Comparison of ENCODE assay signal across 17 cellular contexts in the genomic region with DNA sequence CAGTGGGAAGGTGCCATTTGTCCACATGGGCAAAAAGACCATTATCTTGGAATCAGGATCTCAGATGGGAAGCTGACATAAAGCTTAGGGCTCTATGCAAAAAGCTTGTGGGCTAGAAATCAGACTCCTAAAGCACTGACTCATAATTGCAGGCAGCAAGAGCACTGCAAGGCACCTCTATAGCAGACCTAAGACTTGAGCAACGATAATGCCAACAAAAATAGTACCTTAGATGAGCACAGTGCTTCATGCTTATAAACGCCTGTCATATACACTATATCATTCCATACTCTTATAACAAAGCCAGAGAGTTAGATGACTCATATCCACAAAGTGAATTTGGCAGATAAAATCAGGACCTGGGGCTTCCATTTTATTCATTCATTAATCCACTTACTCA.
DNase-seq lines count a peak whose midpoint lies in the region; ATAC-seq, FAIRE-seq and TF ChIP-seq lines count a peak whose summit lies in the region.
"Had no signal": no experiment of that assay in that cellular context is flagged by ENCODE, and none has a peak within 500 bp of the region (broad histone marks: within the 10 kb centered on the region; RNA-seq: fewer than 3 reads in every experiment).

No MANE protein-coding gene starts in this region.

- TF ChIP-seq EP300 in H1 (IDR thresholded peaks at IDR 0.05; ENCODE audit: borderline replicate concordance in 1 of 2, low read depth in 2 of 2, low read length in 2 of 2), result no peak

- H2BK5ac ChIP-seq in H1 (ENCODE audit: low read depth, low read length) (no peak overlapping the region), mesendoderm (ENCODE audit: low read length) (no peak overlapping the region)

- no peaks in the 10 kb centered on the region for H3K9me3 ChIP-seq in PC-3 (ENCODE audit: low read length)
- H3K9me3 ChIP-seq in H1 (ENCODE audit: insufficient read depth in 2 of 2, low read depth in 1 of 2, low read length in 1 of 2), result 0 out of 4 replicates have a peak, but pooled peaks cover 0 to under 1% of the 10 kb centered on the region in 2 experiments
- H3K9me3 ChIP-seq in Karpas-422 (ENCODE audit: low read length), result peaks cover 2% of the 10 kb centered on the region; the same call in 1 of the 2 replicates

- no peaks in the 10 kb centered on the region for H3K9me2 ChIP-seq in PC-3 (replicated peaks; ENCODE audit: low read length)
- no peaks in the 10 kb centered on the region for H3K9me2 ChIP-seq in Karpas-422 (replicated peaks; ENCODE audit: insufficient read depth, low read length)

- H3K27ac ChIP-seq in PC-3 (ENCODE audit: low read length) (no peak overlapping the region), H1 (ENCODE audit: low read depth, low read length) (no peak overlapping the region), mesendoderm (ENCODE audit: low read depth, low read length) (no peak overlapping the region), Karpas-422 (ENCODE audit: low read length) (no peak overlapping the region)

- H3K79me1 ChIP-seq in H1 (ENCODE audit: low read depth, low read length) (no peaks in the 10 kb centered on the region), mesendoderm (ENCODE audit: low read length) (no peaks in the 10 kb centered on the region)

- H2BK20ac ChIP-seq in H1 (ENCODE audit: low read length), result no peak overlapping the region

- H4K91ac ChIP-seq in H1 (replicated peaks; ENCODE audit: insufficient read length, low read length), result no peak overlapping the region

- peak; percentile 52 for DNase-seq in HCEC 1CT
- DNase-seq in PC-3, result peak; percentile 41
- DNase-seq in H1 (ENCODE audit: low read depth in 1 of 2, low spot score in 2 of 2), result no peak
- peak; percentile 7 for DNase-seq in mesendoderm
- no peak for DNase-seq in Karpas-422
- DNase-seq: activated CD4-positive, alpha-beta T cell treated with anti-CD3 and anti-CD28 coated beads for 36 hours; activated gamma-delta T cell; effector memory CD8-positive, alpha-beta T cell; hippocampal formation; natural killer cell; NCI-H1436 treated with DMSO at 0.1 percent for 48 hours; NCI-H2227 treated with DMSO at 0.1 percent for 48 hours; RPMI8226; stimulated activated naive CD8-positive, alpha-beta T cell treated with anti-CD3 and anti-CD28 coated beads, Interleukin-15, amount 100 ng/mL, for 72 hours had no signal

- H2BK15ac ChIP-seq in H1 (ENCODE audit: low read length) (no peak overlapping the region), mesendoderm (replicated peaks; ENCODE audit: low read depth) (no peak overlapping the region)

- no peaks in the 10 kb centered on the region for H3F3A ChIP-seq in PC-3 (ENCODE audit: low read length, unreplicated experiment)

- H3K23ac ChIP-seq in H1 (ENCODE audit: insufficient read length), result no peak overlapping the region
- no peak overlapping the region for H3K23ac ChIP-seq in mesendoderm (ENCODE audit: low read length)

- H4K8ac ChIP-seq in H1 (ENCODE audit: extremely low read depth, insufficient read depth, low read length), result no peak overlapping the region
- no peak overlapping the region for H4K8ac ChIP-seq in mesendoderm (ENCODE audit: low read depth, low read length)

- H3K4me2 ChIP-seq in PC-3 (ENCODE audit: low read length) (no peak overlapping the region), H1 (ENCODE audit: insufficient read depth in 1 of 2, low read depth in 2 of 2, low read length in 2 of 2) (no peak overlapping the region), mesendoderm (ENCODE audit: low read length) (no peak overlapping the region), Karpas-422 (ENCODE audit: low read depth, low read length, poor library complexity, severe bottlenecking) (no peak overlapping the region)

- no peak for TF ChIP-seq POLR2A in H1 (IDR thresholded peaks at IDR 0.05; ENCODE audit: control extremely low read depth in 1 of 2, low read depth in 2 of 2, low read length in 2 of 2)

- CTCF ChIA-PET in PC-3 (lab: Charles Lee), result no interaction called here
- CTCF ChIA-PET in H1 (lab: Charles Lee; ENCODE audit: partially characterized antibody), result interaction anchor here (1.0 kb wide), 1 partner anchor 11 kb away, joined by 3 read pairs; no protein-coding TSS in a partner anchor

- H3K79me2 ChIP-seq in PC-3 (ENCODE audit: low read length) (no peaks in the 10 kb centered on the region), H1 (ENCODE audit: control insufficient read depth in 1 of 2, insufficient read depth in 2 of 2, low read length in 2 of 2) (no peaks in the 10 kb centered on the region), mesendoderm (ENCODE audit: control insufficient read depth, insufficient read depth, low read length) (no peaks in the 10 kb centered on the region), Karpas-422 (ENCODE audit: low read length) (no peaks in the 10 kb centered on the region)

- no TSS peak for BruUV-seq in PC-3 (replicated peaks; lab: Mats Ljungman, UMichigan)

- H3K9ac ChIP-seq in PC-3 (ENCODE audit: low read length) (no peak overlapping the region), H1 (replicated peaks in 1 of 4; ENCODE audit: extremely low read depth in 1 of 4, low read depth in 3 of 4, low read length in 3 of 4) (no peak overlapping the region), mesendoderm (ENCODE audit: low read length) (no peak overlapping the region), Karpas-422 (ENCODE audit: low read length) (no peak overlapping the region)

- H3K4ac ChIP-seq in H1 (replicated peaks; ENCODE audit: insufficient read length, low read depth, low read length) (no peak overlapping the region), mesendoderm (ENCODE audit: low read depth, low read length) (no peak overlapping the region)

- H4K20me1 ChIP-seq in PC-3 (ENCODE audit: low read length) (no peaks in the 10 kb centered on the region), H1 (replicated peaks in 1 of 2; ENCODE audit: control insufficient read depth in 1 of 2, insufficient read depth in 2 of 2, low read length in 2 of 2) (no peaks in the 10 kb centered on the region), Karpas-422 (ENCODE audit: insufficient read depth, low read depth, low read length) (no peaks in the 10 kb centered on the region)

- H4K5ac ChIP-seq in H1 (ENCODE audit: insufficient read length, low read depth, low read length) (no peak overlapping the region), mesendoderm (ENCODE audit: low read length) (no peak overlapping the region)

- intact Hi-C loops in PC-3 (cut with micrococcal nuclease), result no loop called here

- H3K4me1 ChIP-seq in PC-3 (ENCODE audit: insufficient read depth, low read length) (no peaks in the 10 kb centered on the region), H1 (replicated peaks in 1 of 4; ENCODE audit: control insufficient read depth in 3 of 4, insufficient read depth in 4 of 4, low read length in 3 of 4) (peaks cover 0 to 9% (median 0%) of the 10 kb centered on the region in 4 experiments; a peak in 2 of 7 replicates), mesendoderm (ENCODE audit: control insufficient read depth, low read depth, low read length) (no peaks in the 10 kb centered on the region), Karpas-422 (ENCODE audit: low read length) (no peaks in the 10 kb centered on the region)

- TF ChIP-seq RAD21 in H1 (IDR thresholded peaks at IDR 0.05 in 1 of 2, conservative IDR thresholded peaks at IDR 0.05 in 1 of 2; ENCODE audit: low read depth in 2 of 2, low read length in 2 of 2), result no peak

- peak overlapping the region; percentile 41; the same call in 1 of the 2 replicates for H2BK12ac ChIP-seq in H1 (ENCODE audit: low read depth, low read length)

- H2BK120ac ChIP-seq in H1 (replicated peaks; ENCODE audit: low read depth, low read length), result no peak overlapping the region
- H2BK120ac ChIP-seq in mesendoderm (ENCODE audit: low read depth, low read length), result peak overlapping the region; percentile 73

- no peak overlapping the region for H3K56ac ChIP-seq in H1 (replicated peaks; ENCODE audit: insufficient read length, low read depth, low read length)
- H3K56ac ChIP-seq in mesendoderm (ENCODE audit: low read length), result peak overlapping the region; percentile 12

- H3K4me3 ChIP-seq in PC-3 (ENCODE audit: low read length), result no peak overlapping the region
- H3K4me3 ChIP-seq in H1 (ENCODE audit: extremely low read depth in 1 of 4, insufficient read depth in 2 of 4, low read depth in 3 of 4, low read length in 4 of 4), result no peak overlapping the region
- no peak overlapping the region for H3K4me3 ChIP-seq in mesendoderm (ENCODE audit: low read length)
- H3K4me3 ChIP-seq in Karpas-422 (ENCODE audit: low read length), result no peak overlapping the region

- H2AK5ac ChIP-seq in H1 (ENCODE audit: low read depth, low read length) (no peak overlapping the region), mesendoderm (ENCODE audit: low read length) (no peak overlapping the region)

- ATAC-seq in PC-3 (no peak), GM21381 (IDR thresholded peaks at IDR 0.05; ENCODE audit: unreplicated experiment) (no peak), HG02623 (IDR thresholded peaks at IDR 0.05; ENCODE audit: unreplicated experiment) (no peak)
- no peak for ATAC-seq in activated CD4-positive, CD25-positive, alpha-beta regulatory T cell treated with anti-CD3 and anti-CD28 coated beads, Interleukin-2, amount 50 U/mL, for 24 hours
- ATAC-seq: activated CD4-positive, alpha-beta T cell treated with anti-CD3 and anti-CD28 coated beads for 36 hours; effector memory CD8-positive, alpha-beta T cell; natural killer cell; stimulated activated naive CD8-positive, alpha-beta T cell treated with anti-CD3 and anti-CD28 coated beads, Interleukin-15, amount 100 ng/mL, for 72 hours had no signal

- H3K23me2 ChIP-seq in H1 (ENCODE audit: low read depth, low read length), result no peaks in the 10 kb centered on the region

- no peak for TF ChIP-seq CTCF in PC-3 (conservative IDR thresholded peaks at IDR 0.05; ENCODE audit: low read depth, low read length)
- TF ChIP-seq CTCF in H1 (IDR thresholded peaks at IDR 0.05; ENCODE audit: control extremely low read depth in 1 of 3, insufficient read depth in 1 of 3, low read depth in 1 of 3, low read length in 3 of 3), result no peak

- no peak overlapping the region for H3K18ac ChIP-seq in H1 (ENCODE audit: extremely low read depth, low read length)
- peak overlapping the region; percentile 47 for H3K18ac ChIP-seq in mesendoderm (ENCODE audit: low read length)

- H2AFZ ChIP-seq in PC-3 (ENCODE audit: low read length), result no peak overlapping the region
- no peak overlapping the region; the same call in 1 of the 2 replicates for H2AFZ ChIP-seq in H1 (ENCODE audit: low read length)
- H2AFZ ChIP-seq in Karpas-422 (ENCODE audit: low read length), result no peak overlapping the region

- no peak for FAIRE-seq in H1 (lab: Jason Lieb, UNC)

- WGBS in H1 (ENCODE audit: extremely low coverage in 1 of 2, insufficient coverage in 1 of 2, insufficient read length in 1 of 2, insufficient replicate concordance in 2 of 2, low coverage in 1 of 2, low lambda C conversion rate in 2 of 2, missing lambda C conversion rate in 1 of 2), 2 experiments, result 94% methylated on average over 2 of the region's 2 CpGs; no CpG with 5 or more reads in 1 of the 2 experiments
- WGBS in mesendoderm (ENCODE audit: extremely low coverage, insufficient coverage, low lambda C conversion rate), result no CpG with 5 or more reads among the region's 2 CpGs

- POLR2A ChIA-PET in PC-3 (lab: Charles Lee; ENCODE audit: unreplicated experiment) (no interaction called here), H1 (lab: Charles Lee; ENCODE audit: partially characterized antibody) (no interaction called here)

- H3K14ac ChIP-seq in H1 (ENCODE audit: insufficient read length), result no peak overlapping the region

- H3K27me3 ChIP-seq in PC-3 (ENCODE audit: low read length) (no peaks in the 10 kb centered on the region), H1 (replicated peaks in 1 of 4; ENCODE audit: control insufficient read depth in 3 of 4, extremely low read depth in 1 of 4, insufficient read depth in 3 of 4, low read length in 3 of 4) (no peaks in the 10 kb centered on the region), mesendoderm (ENCODE audit: insufficient read depth, low read length, poor library complexity) (no peaks in the 10 kb centered on the region), Karpas-422 (ENCODE audit: low read length) (no peaks in the 10 kb centered on the region)

- no peaks in the 10 kb centered on the region for H3K36me3 ChIP-seq in PC-3 (ENCODE audit: low read depth, low read length)
- H3K36me3 ChIP-seq in H1 (ENCODE audit: control insufficient read depth in 2 of 4, insufficient read depth in 4 of 4, low read length in 3 of 4), result no peaks in the 10 kb centered on the region
- no peaks in the 10 kb centered on the region for H3K36me3 ChIP-seq in mesendoderm (ENCODE audit: control insufficient read depth, insufficient read depth, low read length)
- no peaks in the 10 kb centered on the region for H3K36me3 ChIP-seq in Karpas-422 (ENCODE audit: insufficient read depth, low read length)

Comparison
In these comparisons a context has a peak if more than half of its experiments do, and no peak if none do; other contexts are left out.
1. DNase-seq: peak in HCEC 1CT (single experiment), PC-3 (single experiment) and mesendoderm (single experiment); none in H1 (0 of 2) and Karpas-422 (single experiment).